In the genomic region with DNA sequence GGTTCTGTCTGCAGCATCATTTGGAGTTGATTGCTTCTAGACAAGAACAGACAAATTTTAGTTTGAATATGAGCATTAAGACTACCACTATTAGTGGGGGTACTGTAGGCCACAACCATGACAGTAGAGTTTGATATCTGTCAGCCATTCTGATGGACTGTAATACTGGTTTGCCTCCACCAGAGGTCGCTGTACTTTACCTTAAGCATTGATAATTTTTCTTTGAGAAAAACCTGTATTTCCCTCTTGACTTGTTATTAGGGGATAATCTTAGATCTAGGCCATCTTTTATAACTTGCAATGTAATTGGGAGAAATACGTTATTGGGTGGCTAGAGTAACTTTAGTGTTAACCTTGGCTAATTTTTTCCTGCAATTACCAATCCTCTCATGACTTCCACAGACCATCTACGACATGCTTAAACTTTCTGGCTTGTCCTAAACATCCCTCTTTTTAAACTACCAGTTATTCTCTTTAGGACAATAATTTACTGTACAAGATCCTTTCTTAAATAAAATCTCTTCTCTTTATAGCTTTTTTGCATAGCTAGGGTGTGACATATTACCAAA, we compare ENCODE assay signal across 16 cellular contexts.
DNase-seq lines count a peak whose midpoint lies in the region; ATAC-seq, FAIRE-seq and TF ChIP-seq lines count a peak whose summit lies in the region.
"Had no signal": no experiment of that assay in that cellular context is flagged by ENCODE, and none has a peak within 500 bp of the region (broad histone marks: within the 10 kb centered on the region; RNA-seq: fewer than 3 reads in every experiment).

No MANE protein-coding gene starts in this region.

- no peak overlapping the region for H3K18ac ChIP-seq in neuronal stem cell (ENCODE audit: low read length)

- in situ Hi-C loops in GM12878 (cut with MboI): no loop called here

- no peak for TF ChIP-seq EP300 in GM12878 (IDR thresholded peaks at IDR 0.05; ENCODE audit: borderline replicate concordance in 1 of 2, control insufficient read depth in 1 of 2, low read depth in 2 of 2, low read length in 2 of 2)

- no peak overlapping the region for H2BK12ac ChIP-seq in neuronal stem cell (ENCODE audit: low read length)

- H2BK5ac ChIP-seq in neuronal stem cell (ENCODE audit: low read length): no peak overlapping the region

- no peak overlapping the region for H4K91ac ChIP-seq in neuronal stem cell (ENCODE audit: low read depth, low read length, poor library complexity)

- no peak overlapping the region for H2BK15ac ChIP-seq in neuronal stem cell (ENCODE audit: low read length)

- 0 out of 2 replicates have a peak, but pooled peaks have one; percentile 3 for TF ChIP-seq CTCF in GM12874 (IDR thresholded peaks at IDR 0.05; ENCODE audit: insufficient read depth, low read depth, low read length)
- TF ChIP-seq CTCF in KMS-11 (conservative IDR thresholded peaks at IDR 0.05; ENCODE audit: low read depth, low read length): peak; percentile 63
- TF ChIP-seq CTCF in GM12878 (IDR thresholded peaks at IDR 0.05 in 2 of 3, conservative IDR thresholded peaks at IDR 0.05 in 1 of 3; ENCODE audit: control insufficient read depth in 2 of 3, extremely low read depth in 1 of 3, insufficient read depth in 1 of 3, low read depth in 3 of 3, low read length in 3 of 3): peak; percentile 28 to 45 (median 31); a peak in 4 of 6 replicates

- H3K23ac ChIP-seq in neuronal stem cell (ENCODE audit: low read depth, low read length, poor library complexity): no peak overlapping the region

- H3K27me3 ChIP-seq in KMS-11 (ENCODE audit: insufficient read depth, low read depth) (no peaks in the 10 kb centered on the region), GM12878 (replicated peaks in 1 of 2; ENCODE audit: control insufficient read depth in 2 of 2, insufficient read depth in 2 of 2, low read length in 1 of 2) (no peaks in the 10 kb centered on the region), neuronal stem cell (ENCODE audit: control insufficient read depth in 3 of 3, insufficient read depth in 3 of 3, low read depth in 1 of 3, low read length in 3 of 3) (no peaks in the 10 kb centered on the region)
- H3K27me3 ChIP-seq: Peyer's patch, spleen, suprapubic skin had no signal

- no peak for TF ChIP-seq POLR2A in GM12878 (IDR thresholded peaks at IDR 0.05; ENCODE audit: low read depth, low read length)

- no TSS peak for BruUV-seq in GM12878 (replicated peaks; lab: Mats Ljungman, UMichigan)

- SMC1A ChIA-PET in GM12878 (lab: Charles Lee; ENCODE audit: uncharacterized antibody, unreplicated experiment): no interaction called here

- H2BK120ac ChIP-seq in neuronal stem cell (ENCODE audit: low read depth, low read length): no peak overlapping the region

- no peaks in the 10 kb centered on the region for H3K79me1 ChIP-seq in neuronal stem cell (ENCODE audit: low read depth, low read length)

- H3K9me3 ChIP-seq in GM12878 (replicated peaks; ENCODE audit: control insufficient read depth, insufficient read depth, low read length) (no peaks in the 10 kb centered on the region), neuronal stem cell (replicated peaks in 1 of 2; ENCODE audit: control insufficient read depth in 2 of 2, insufficient read depth in 1 of 2, low read depth in 1 of 2, low read length in 2 of 2) (peaks cover 3 to 5% of the 10 kb centered on the region in 2 donors)
- H3K9me3 ChIP-seq: Peyer's patch, suprapubic skin had no signal

- RAD21 ChIA-PET in GM12878 (lab: Charles Lee; ENCODE audit: unreplicated experiment): no interaction called here

- H3K4me3 ChIP-seq in KMS-11 (IDR thresholded peaks at IDR 0.05; ENCODE audit: insufficient read depth, low read depth, low read length) (no peak overlapping the region), GM12878 (no peak overlapping the region), neuronal stem cell (ENCODE audit: low read length in 2 of 2) (no peak overlapping the region)
- H3K4me3 ChIP-seq: Peyer's patch, spleen, suprapubic skin had no signal

- peak; percentile 18 for FAIRE-seq in GM12878 (lab: Jason Lieb, UNC)
- no peak for FAIRE-seq in frontal cortex (lab: Jason Lieb, UNC)

- H3K14ac ChIP-seq in neuronal stem cell (ENCODE audit: low read length): no peak overlapping the region

- POLR2A ChIA-PET in GM12878 (lab: Charles Lee): no interaction called here

- H4K8ac ChIP-seq in neuronal stem cell (ENCODE audit: low read depth, low read length): no peak overlapping the region

- no peak for ATAC-seq in GM12878
- no peak for ATAC-seq in GM21723 (IDR thresholded peaks at IDR 0.05; ENCODE audit: unreplicated experiment)
- ATAC-seq in GM19328 (IDR thresholded peaks at IDR 0.05; ENCODE audit: unreplicated experiment): no peak

- H3K36me3 ChIP-seq in KMS-11 (ENCODE audit: insufficient read depth) (no peaks in the 10 kb centered on the region), GM12878 (ENCODE audit: control insufficient read depth in 2 of 2, insufficient read depth in 2 of 2, low read length in 1 of 2) (no peaks in the 10 kb centered on the region), neuronal stem cell (replicated peaks in 1 of 2; ENCODE audit: control insufficient read depth in 2 of 2, insufficient read depth in 2 of 2, low read length in 2 of 2) (no peaks in the 10 kb centered on the region)
- H3K36me3 ChIP-seq: Peyer's patch, spleen, suprapubic skin had no signal

- 24% methylated on average over 3 of the region's 3 CpGs for WGBS in GM12878 (ENCODE audit: insufficient coverage, insufficient replicate concordance, low lambda C conversion rate, missing lambda C conversion rate)
- WGBS in neuronal stem cell (ENCODE audit: extremely low coverage in 2 of 2, insufficient read length in 2 of 2, insufficient replicate concordance in 1 of 2), 2 donors: no CpG with 5 or more reads among the region's 3 CpGs

- H4K20me1 ChIP-seq in KMS-11 (ENCODE audit: insufficient read depth): no peaks in the 10 kb centered on the region
- no peaks in the 10 kb centered on the region for H4K20me1 ChIP-seq in GM12878 (ENCODE audit: control insufficient read depth, insufficient read depth)

- no peak overlapping the region for H2AFZ ChIP-seq in KMS-11 (ENCODE audit: low read depth)
- H2AFZ ChIP-seq in GM12878 (ENCODE audit: control insufficient read depth, low read depth, low read length): no peak overlapping the region
- no peak overlapping the region for H2AFZ ChIP-seq in neuronal stem cell (ENCODE audit: low read length)

- H3K4me1 ChIP-seq in KMS-11 (ENCODE audit: low read depth, poor library complexity, severe bottlenecking): no peaks in the 10 kb centered on the region
- H3K4me1 ChIP-seq in GM12878 (ENCODE audit: control insufficient read depth, insufficient read depth, low read length): no peaks in the 10 kb centered on the region
- no peaks in the 10 kb centered on the region for H3K4me1 ChIP-seq in neuronal stem cell (ENCODE audit: control insufficient read depth in 2 of 2, insufficient read depth in 1 of 2, low read depth in 1 of 2, low read length in 2 of 2)
- H3K4me1 ChIP-seq: Peyer's patch, spleen, suprapubic skin had no signal

- CTCF ChIA-PET in GM12878 (lab: Yijun Ruan, JAX): interaction anchor here (1.0 to 1.9 kb wide), 2 partner anchors 11 to 408 kb away, joined by 3 to 8 read pairs; no protein-coding TSS in a partner anchor

- no peak overlapping the region for H2AK5ac ChIP-seq in neuronal stem cell (ENCODE audit: low read depth, low read length)

- H3K4ac ChIP-seq in neuronal stem cell (ENCODE audit: low read length): no peak overlapping the region

- DNase-seq in GM12878 (ENCODE audit: low read depth, low spot score) (no peak), neuronal stem cell (ENCODE audit: low spot score) (peak; percentile 0), frontal cortex (ENCODE audit: low spot score in 2 of 2) (no peak)
- DNase-seq: activated gamma-delta T cell treated with Interleukin-2 at 50 U/mL for 16 hours; CD8-positive, alpha-beta memory T cell; central memory CD4-positive, alpha-beta T cell; NCI-H2227 treated with DMSO at 0.1 percent for 48 hours; nucleus accumbens; Peyer's patch; spleen had no signal

- 0 out of 2 replicates have a peak, but pooled peaks have one; percentile 6 for TF ChIP-seq RAD21 in GM12878 (IDR thresholded peaks at IDR 0.05; ENCODE audit: insufficient read depth, low read depth, low read length)

- intact Hi-C loops in GM12878 (cut with micrococcal nuclease; ENCODE audit: unreplicated experiment): no loop called here

- no peak overlapping the region for H3K27ac ChIP-seq in KMS-11
- no peak overlapping the region for H3K27ac ChIP-seq in GM12878 (ENCODE audit: control insufficient read depth, insufficient read depth)
- no peak overlapping the region for H3K27ac ChIP-seq in neuronal stem cell (replicated peaks; ENCODE audit: low read length)
- H3K27ac ChIP-seq: epithelial cell of prostate, Peyer's patch, spleen, suprapubic skin had no signal

- H3K79me2 ChIP-seq in KMS-11 (ENCODE audit: insufficient read depth, low read depth): no peaks in the 10 kb centered on the region
- H3K79me2 ChIP-seq in GM12878 (ENCODE audit: control insufficient read depth, insufficient read depth, low read length): no peaks in the 10 kb centered on the region

- H3K9ac ChIP-seq in KMS-11: no peak overlapping the region
- H3K9ac ChIP-seq in GM12878 (ENCODE audit: control insufficient read depth, insufficient read depth, low read length): no peak overlapping the region
- no peak overlapping the region for H3K9ac ChIP-seq in neuronal stem cell (ENCODE audit: low read depth, low read length, poor library complexity)

- H3K4me2 ChIP-seq in KMS-11 (no peak overlapping the region), GM12878 (ENCODE audit: control insufficient read depth, insufficient read depth) (no peak overlapping the region), neuronal stem cell (ENCODE audit: insufficient read depth, low read length, poor library complexity, severe bottlenecking) (no peak overlapping the region)

TF ChIP-seq in GM12878, 131 proteins besides CTCF, POLR2A, EP300 and RAD21 (continues in another document):
- TF ChIP-seq, protein P1, sequence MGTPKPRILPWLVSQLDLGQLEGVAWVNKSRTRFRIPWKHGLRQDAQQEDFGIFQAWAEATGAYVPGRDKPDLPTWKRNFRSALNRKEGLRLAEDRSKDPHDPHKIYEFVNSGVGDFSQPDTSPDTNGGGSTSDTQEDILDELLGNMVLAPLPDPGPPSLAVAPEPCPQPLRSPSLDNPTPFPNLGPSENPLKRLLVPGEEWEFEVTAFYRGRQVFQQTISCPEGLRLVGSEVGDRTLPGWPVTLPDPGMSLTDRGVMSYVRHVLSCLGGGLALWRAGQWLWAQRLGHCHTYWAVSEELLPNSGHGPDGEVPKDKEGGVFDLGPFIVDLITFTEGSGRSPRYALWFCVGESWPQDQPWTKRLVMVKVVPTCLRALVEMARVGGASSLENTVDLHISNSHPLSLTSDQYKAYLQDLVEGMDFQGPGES (IDR thresholded peaks at IDR 0.05): no peak

Comparison
In these comparisons a context has a peak if more than half of its experiments do, and no peak if none do; other contexts are left out.
1. CTCF ChIP-seq: peak in every context shown above with its lines; median percentile 63 in KMS-11; 31 in GM12878; 3 in GM12874.